15 cellular contexts compared by ENCODE assay signal in the genomic region with DNA sequence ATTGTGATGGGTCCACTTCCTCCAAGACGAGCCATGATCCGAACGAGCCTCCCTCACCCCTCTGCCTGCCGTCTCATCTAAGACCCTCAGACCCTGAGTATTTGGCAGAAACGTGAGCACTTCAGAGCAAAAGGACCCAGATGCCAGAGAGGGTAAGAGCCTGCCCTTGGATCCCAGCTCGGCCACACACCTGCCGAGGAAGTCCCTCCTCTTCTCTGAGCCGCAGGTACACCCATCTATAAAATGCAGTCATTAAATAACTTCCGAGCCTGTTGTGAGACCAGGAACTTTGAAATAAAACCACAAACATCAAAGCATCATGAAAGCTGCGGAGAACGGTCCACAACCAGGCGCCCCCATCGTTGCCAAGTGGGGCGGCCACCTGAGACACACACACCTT.
"Had no signal": no experiment of that assay in that cellular context is flagged by ENCODE, and none has a peak within 500 bp of the region (broad histone marks: within the 10 kb centered on the region; RNA-seq: fewer than 3 reads in every experiment).

No MANE protein-coding gene starts in this region.

- H3K36me3 Mint-ChIP-seq: stimulated activated effector memory CD8-positive, alpha-beta T cell treated with anti-CD3 and anti-CD28 coated beads, Interleukin-12 subunit alpha, Interleukin-12 subunit beta, amount 100 ng/mL, for 72 hours had no signal

- H3K4me1 Mint-ChIP-seq: activated naive CD4-positive, alpha-beta T cell treated with anti-CD3 and anti-CD28 coated beads, Interleukin-2, amount 50 U/mL, for 24 hours; nephron had no signal

- H3K27me3 ChIP-seq: stomach, testis had no signal

- H3K4me3 ChIP-seq: prostate gland, smooth muscle cell, stomach, testis had no signal

- H3K4me3 Mint-ChIP-seq: activated naive CD4-positive, alpha-beta T cell treated with anti-CD3 and anti-CD28 coated beads, Interleukin-2, amount 50 U/mL, for 24 hours; effector memory CD8-positive, alpha-beta T cell; nephron; stimulated activated effector memory CD8-positive, alpha-beta T cell treated with anti-CD3 and anti-CD28 coated beads, Interleukin-12 subunit alpha, Interleukin-12 subunit beta, amount 100 ng/mL, for 72 hours had no signal

- H3K9me3 ChIP-seq: prostate gland, stomach, testis had no signal

- H3K27ac Mint-ChIP-seq: activated naive CD4-positive, alpha-beta T cell treated with anti-CD3 and anti-CD28 coated beads, Interleukin-2, amount 50 U/mL, for 24 hours; effector memory CD8-positive, alpha-beta T cell; nephron; stimulated activated effector memory CD8-positive, alpha-beta T cell treated with anti-CD3 and anti-CD28 coated beads, Interleukin-12 subunit alpha, Interleukin-12 subunit beta, amount 100 ng/mL, for 72 hours had no signal

- ATAC-seq: effector memory CD8-positive, alpha-beta T cell; stimulated activated effector memory CD8-positive, alpha-beta T cell treated with anti-CD3 and anti-CD28 coated beads, Interleukin-12 subunit alpha, Interleukin-12 subunit beta, amount 100 ng/mL, for 72 hours had no signal

- H3K27me3 Mint-ChIP-seq: activated naive CD4-positive, alpha-beta T cell treated with anti-CD3 and anti-CD28 coated beads, Interleukin-2, amount 50 U/mL, for 24 hours; effector memory CD8-positive, alpha-beta T cell had no signal

- H3K4me1 ChIP-seq: prostate gland, testis had no signal

- DNase-seq: activated CD4-positive, alpha-beta T cell treated with anti-CD3 and anti-CD28 coated beads, Interleukin-2, amount 50 U/mL, for 1 hour; activated gamma-delta T cell; effector memory CD8-positive, alpha-beta T cell; hippocampal formation; mesendoderm; nucleus accumbens; stimulated activated CD4-positive, alpha-beta T cell treated with anti-CD3 and anti-CD28 coated beads, Interleukin-4, amount 100 ng/mL, for 24 hours; stomach; T1000; testis had no signal

- H3K36me3 ChIP-seq: prostate gland had no signal

- H3K27ac ChIP-seq: prostate gland, stomach, testis had no signal

- H3K9me3 Mint-ChIP-seq: activated naive CD4-positive, alpha-beta T cell treated with anti-CD3 and anti-CD28 coated beads, Interleukin-2, amount 50 U/mL, for 24 hours; effector memory CD8-positive, alpha-beta T cell; nephron; stimulated activated effector memory CD8-positive, alpha-beta T cell treated with anti-CD3 and anti-CD28 coated beads, Interleukin-12 subunit alpha, Interleukin-12 subunit beta, amount 100 ng/mL, for 72 hours had no signal
